16 cellular contexts compared by ENCODE assay signal in genomic region chr10:69726850-69727249, GRCh38.
"Had no signal": no experiment of that assay in that cellular context is flagged by ENCODE, and none has a peak within 500 bp of the region (broad histone marks: within the 10 kb centered on the region; RNA-seq: fewer than 3 reads in every experiment).

No MANE protein-coding gene starts in this region.

- H3K4me1 Mint-ChIP-seq: activated CD4-positive, alpha-beta T cell treated with anti-CD3 and anti-CD28 coated beads for 36 hours; memory B cell had no signal

- H3K27ac Mint-ChIP-seq: activated CD4-positive, alpha-beta T cell treated with anti-CD3 and anti-CD28 coated beads for 36 hours; activated naive CD8-positive, alpha-beta T cell; activated T-helper 1 cell treated with anti-CD3 and anti-CD28 coated beads, Interleukin-12 subunit alpha, Interleukin-12 subunit beta, Interleukin-2, Interleukin-4 antibody, amounts not matched to agents 30 ng/mL and 10 ng/mL and 1 ng/mL, durations not matched to agents 14 hours and 24 hours and 36 hours; effector memory CD8-positive, alpha-beta T cell; memory B cell had no signal

- DNase-seq: activated CD4-positive, alpha-beta T cell treated with anti-CD3 and anti-CD28 coated beads for 36 hours; activated CD4-positive, alpha-beta T cell treated with anti-CD3 and anti-CD28 coated beads, Interleukin-2, amount 50 U/mL, for 48 hours; activated T-cell treated with anti-CD3 and anti-CD28 coated beads for 4 hours; amygdala; body of pancreas; effector memory CD8-positive, alpha-beta T cell; occipital lobe; posterior cingulate gyrus; stimulated activated CD4-positive, alpha-beta T cell treated with anti-CD3 and anti-CD28 coated beads, Interleukin-12 subunit alpha, Interleukin-12 subunit beta, amount 100 ng/mL, for 4 hours; stimulated activated CD4-positive, alpha-beta T cell treated with anti-CD3 and anti-CD28 coated beads, Interleukin-1b, Interleukin-23, amount 100 ng/mL, for 48 hours; stimulated activated CD8-positive, alpha-beta memory T cell treated with anti-CD3 and anti-CD28 coated beads, Interleukin-4, amount 100 ng/mL, for 48 hours; stimulated activated naive CD4-positive, alpha-beta T cell; tibial artery had no signal

- H3K4me3 Mint-ChIP-seq: activated CD4-positive, alpha-beta T cell treated with anti-CD3 and anti-CD28 coated beads for 36 hours; activated naive CD8-positive, alpha-beta T cell; activated T-helper 1 cell treated with anti-CD3 and anti-CD28 coated beads, Interleukin-12 subunit alpha, Interleukin-12 subunit beta, Interleukin-2, Interleukin-4 antibody, amounts not matched to agents 30 ng/mL and 10 ng/mL and 1 ng/mL, durations not matched to agents 14 hours and 24 hours and 36 hours; effector memory CD8-positive, alpha-beta T cell; memory B cell had no signal

- H3K27me3 Mint-ChIP-seq: activated naive CD8-positive, alpha-beta T cell had no signal

- H3K9me3 Mint-ChIP-seq: activated T-helper 1 cell treated with anti-CD3 and anti-CD28 coated beads, Interleukin-12 subunit alpha, Interleukin-12 subunit beta, Interleukin-2, Interleukin-4 antibody, amounts not matched to agents 30 ng/mL and 10 ng/mL and 1 ng/mL, durations not matched to agents 14 hours and 24 hours and 36 hours; effector memory CD8-positive, alpha-beta T cell; memory B cell had no signal

- H3K36me3 Mint-ChIP-seq: activated naive CD8-positive, alpha-beta T cell; memory B cell had no signal
